11 cellular contexts compared by ENCODE assay signal in genomic region chr1:158972841-158973240, GRCh38. TPM values are rescaled to one million over a fixed set of nuclear protein-coding genes. Genes with fewer than 3 reads are reported as not detected.
DNase-seq lines count a peak whose midpoint lies in the region; ATAC-seq and TF ChIP-seq lines count a peak whose summit lies in the region.
"Had no signal": no experiment of that assay in that cellular context is flagged by ENCODE, and none has a peak within 500 bp of the region (broad histone marks: within the 10 kb centered on the region; RNA-seq: fewer than 3 reads in every experiment).

No MANE protein-coding gene starts in this region.

- H3K27me3 Mint-ChIP-seq in CD4-positive, CD25-positive, alpha-beta regulatory T cell = no peaks in the 10 kb centered on the region

- H3K79me2 ChIP-seq in PC-3 (ENCODE audit: low read length) = no peaks in the 10 kb centered on the region

- no peak overlapping the region for H3K4me3 ChIP-seq in CD4-positive, CD25-positive, alpha-beta regulatory T cell (ENCODE audit: low read depth, low read length)
- H3K4me3 ChIP-seq in GM12875 (ENCODE audit: low read depth, low read length) (no peak overlapping the region), PC-3 (ENCODE audit: low read length) (no peak overlapping the region), fibroblast of mammary gland (ENCODE audit: control insufficient read depth, low read depth, low read length) (no peak overlapping the region), mucosa of descending colon (no peak overlapping the region)

- no peak overlapping the region for H2AFZ ChIP-seq in PC-3 (ENCODE audit: low read length)

- peaks cover 19 to 39% (median 28%) of the 10 kb centered on the region in 4 donors for H3K4me1 Mint-ChIP-seq in CD4-positive, CD25-positive, alpha-beta regulatory T cell

- H3K9ac ChIP-seq in PC-3 (ENCODE audit: low read length) = no peak overlapping the region

- peaks cover 0 to 14% (median 1%) of the 10 kb centered on the region in 7 donors for H3K9me3 Mint-ChIP-seq in CD4-positive, CD25-positive, alpha-beta regulatory T cell

- BruUV-seq in PC-3 (replicated peaks; lab: Mats Ljungman, UMichigan) = no TSS peak

- peak; percentile 60 to 63 for ATAC-seq in CD4-positive, CD25-positive, alpha-beta regulatory T cell (ENCODE audit: low read depth in 2 of 2)
- peak; percentile 45; the same call in 1 of the 2 replicates for ATAC-seq in PC-3
- ATAC-seq in mucosa of descending colon = no peak
- ATAC-seq in GM21423 (IDR thresholded peaks at IDR 0.05; ENCODE audit: unreplicated experiment) = no peak
- no peak for ATAC-seq in Right ventricle myocardium inferior

- no peaks in the 10 kb centered on the region for H3K4me1 ChIP-seq in CD4-positive, CD25-positive, alpha-beta regulatory T cell (ENCODE audit: control insufficient read depth, insufficient read depth, low read length, poor library complexity, severe bottlenecking)
- H3K4me1 ChIP-seq in PC-3 (ENCODE audit: insufficient read depth, low read length) (no peaks in the 10 kb centered on the region), mucosa of descending colon (ENCODE audit: low read depth) (no peaks in the 10 kb centered on the region)

- intact Hi-C loops in PC-3 (cut with micrococcal nuclease) (no loop called here), mucosa of descending colon (cut with DNase I, micrococcal nuclease) (no loop called here), Right ventricle myocardium inferior (cut with DNase I) (no loop called here)

- peaks cover 0 to 6% of the 10 kb centered on the region in 2 experiments for H3K9me3 ChIP-seq in CD4-positive, CD25-positive, alpha-beta regulatory T cell (ENCODE audit: control insufficient read depth in 2 of 2, low read length in 2 of 2)
- no peaks in the 10 kb centered on the region for H3K9me3 ChIP-seq in PC-3 (ENCODE audit: low read length)
- no peaks in the 10 kb centered on the region for H3K9me3 ChIP-seq in mucosa of descending colon

- H3K27ac Mint-ChIP-seq in CD4-positive, CD25-positive, alpha-beta regulatory T cell = peak overlapping the region; percentile 34 to 45 (median 43)

- H3K36me3 ChIP-seq in CD4-positive, CD25-positive, alpha-beta regulatory T cell (ENCODE audit: control insufficient read depth, insufficient read depth, low read length) = peaks cover 63% of the 10 kb centered on the region
- H3K36me3 ChIP-seq in PC-3 (ENCODE audit: low read depth, low read length) (no peaks in the 10 kb centered on the region), mucosa of descending colon (ENCODE audit: low read depth) (no peaks in the 10 kb centered on the region)

- no peak overlapping the region for H3K4me2 ChIP-seq in PC-3 (ENCODE audit: low read length)

- peaks cover 59% of the 10 kb centered on the region for H3K36me3 Mint-ChIP-seq in CD4-positive, CD25-positive, alpha-beta regulatory T cell

- DNase-seq in CD4-positive, CD25-positive, alpha-beta regulatory T cell = peak in 1 of 3 donors; percentile 39
- DNase-seq in PC-3 (peak; percentile 5), fibroblast of mammary gland (ENCODE audit: low read depth) (peak; percentile 5), mucosa of descending colon (no peak), Right ventricle myocardium inferior (ENCODE audit: missing footprints) (no peak), NCI-H1694 (lab: John Stamatoyannopoulos, UW) (no peak)
- DNase-seq: stimulated activated CD4-positive, alpha-beta T cell treated with anti-CD3 and anti-CD28 coated beads, Interleukin-4, amount 100 ng/mL, for 1 hour; trophoblast cell had no signal

- TF ChIP-seq CTCF in GM12875 (IDR thresholded peaks at IDR 0.05; ENCODE audit: borderline replicate concordance, insufficient read depth, low read depth, low read length) = peak; percentile 23; the same call in 1 of the 2 replicates
- peak; percentile 32; the same call in 1 of the 2 replicates for TF ChIP-seq CTCF in PC-3 (conservative IDR thresholded peaks at IDR 0.05; ENCODE audit: low read depth, low read length)
- no peak for TF ChIP-seq CTCF in fibroblast of mammary gland (conservative IDR thresholded peaks at IDR 0.05; ENCODE audit: control insufficient read depth, insufficient read depth, low read depth, low read length)
- no peak for TF ChIP-seq CTCF in mucosa of descending colon (IDR thresholded peaks at IDR 0.05)

- no peak overlapping the region for H3K27ac ChIP-seq in CD4-positive, CD25-positive, alpha-beta regulatory T cell (ENCODE audit: insufficient read depth, low read length, poor library complexity, severe bottlenecking)
- no peak overlapping the region for H3K27ac ChIP-seq in PC-3 (ENCODE audit: low read length)

- H4K20me1 ChIP-seq in PC-3 (ENCODE audit: low read length) = no peaks in the 10 kb centered on the region

- H3K27me3 ChIP-seq in CD4-positive, CD25-positive, alpha-beta regulatory T cell (ENCODE audit: control insufficient read depth, insufficient read depth, low read length) = no peaks in the 10 kb centered on the region
- H3K27me3 ChIP-seq in PC-3 (ENCODE audit: low read length) = peaks cover 5% of the 10 kb centered on the region

- no peaks in the 10 kb centered on the region for H3K9me2 ChIP-seq in PC-3 (replicated peaks; ENCODE audit: low read length)

- CTCF ChIA-PET in PC-3 (lab: Charles Lee) = no interaction called here

- H3F3A ChIP-seq in PC-3 (ENCODE audit: low read length, unreplicated experiment) = no peaks in the 10 kb centered on the region

- POLR2A ChIA-PET in PC-3 (lab: Charles Lee; ENCODE audit: unreplicated experiment) = no interaction called here

- H3K4me3 Mint-ChIP-seq in CD4-positive, CD25-positive, alpha-beta regulatory T cell = no peak overlapping the region

RNA-seq across cellular contexts. Expression of gene IFI16, which starts 36.9 kb away (rescaled TPM):
- 130 TPM for total RNA-seq in CD4-positive, CD25-positive, alpha-beta regulatory T cell
- polyA plus RNA-seq in CD4-positive, CD25-positive, alpha-beta regulatory T cell = 100 to 1,000 TPM in 2 of 4 donors, 10 to 100 TPM in 2; 90.4 to 117 (median 101) TPM
- total RNA-seq in PC-3 (2014; rRNA removed) (0.98 and 1.3 TPM in 2 replicates), mucosa of descending colon (10 to 100 TPM; 14.4 to 37.9 (median 36.6) TPM), Right ventricle myocardium inferior (30.1 TPM)

RNA-seq across cellular contexts. Expression of gene PYHIN1, which starts 41.5 kb away (rescaled TPM):
- 97.3 TPM for total RNA-seq in CD4-positive, CD25-positive, alpha-beta regulatory T cell
- polyA plus RNA-seq in CD4-positive, CD25-positive, alpha-beta regulatory T cell = 100 to 1,000 TPM in 2 of 4 donors, 10 to 100 TPM in 2; 98.0 to 112 (median 102) TPM
- total RNA-seq in PC-3 (2014; rRNA removed) = not detected in 2 replicates
- 1 to 10 TPM in 1 of 3 donors, under 1 TPM in 2; 0.87 to 2.0 (median 0.98) TPM for total RNA-seq in mucosa of descending colon
- total RNA-seq in Right ventricle myocardium inferior = 0.32 TPM
- total RNA-seq: dermis microvascular lymphatic vessel endothelial cell had no signal

Comparison
In these comparisons a context has a peak if more than half of its experiments do, and no peak if none do; other contexts are left out.
1. ATAC-seq: peak in CD4-positive, CD25-positive, alpha-beta regulatory T cell (2 of 2) and PC-3 (single experiment); none in mucosa of descending colon (single experiment), GM21423 (single experiment) and Right ventricle myocardium inferior (single experiment).
2. DNase-seq: peak in PC-3 (single experiment) and fibroblast of mammary gland (single experiment); none in mucosa of descending colon (0 of 3), Right ventricle myocardium inferior (single experiment) and NCI-H1694 (single experiment).
3. CTCF ChIP-seq: peak in GM12875 (single experiment) and PC-3 (single experiment); none in fibroblast of mammary gland (single experiment) and mucosa of descending colon (single experiment).
4. RNA of gene PYHIN1, which starts 41.5 kb away (total RNA-seq): 97.3 TPM in CD4-positive, CD25-positive, alpha-beta regulatory T cell (single experiment); 0.87 to 2.0 TPM in mucosa of descending colon, 0.32 TPM in Right ventricle myocardium inferior (single experiment) and not detected in PC-3; every median in the first group is over 10 times any median in the second.